In the genomic region with DNA sequence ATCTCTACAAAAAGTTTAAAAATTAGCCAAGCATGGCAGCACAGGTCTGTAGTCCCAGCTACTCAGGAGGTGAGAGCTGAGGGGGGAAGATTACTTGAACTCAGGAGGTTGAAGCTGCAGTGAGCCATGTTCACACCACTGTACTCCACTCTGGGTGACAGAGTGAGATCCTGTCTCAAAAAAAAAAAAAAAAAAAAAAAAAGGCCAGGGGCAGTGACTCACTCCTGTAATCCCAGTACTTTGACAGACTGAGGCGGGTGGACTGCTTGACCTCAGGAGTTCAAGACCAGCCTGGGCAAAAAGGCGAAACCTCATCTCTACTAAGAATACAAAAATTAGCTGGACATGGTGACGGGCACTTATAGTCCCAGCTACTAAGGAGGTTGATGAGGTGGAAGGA, we compare ENCODE assay signal across 1 cellular context.
TF ChIP-seq lines count a peak whose summit lies in the region.

No MANE protein-coding gene starts in this region.

TF ChIP-seq in endothelial cell of umbilical vein, 7 proteins besides CTCF, POLR2A, EP300 and RAD21:
- peak; percentile 47 for TF ChIP-seq FOS (IDR thresholded peaks at IDR 0.05; ENCODE audit: borderline replicate concordance, insufficient read depth, low read length)
- no peak for TF ChIP-seq JUN (IDR thresholded peaks at IDR 0.05; ENCODE audit: borderline replicate concordance, insufficient read depth, insufficient read length, low read depth)
